31 cellular contexts compared by ENCODE assay signal in genomic region chr16:84268661-84269060, GRCh38. TPM values are rescaled to one million over a fixed set of nuclear protein-coding genes. Genes with fewer than 3 reads are reported as not detected.
DNase-seq lines count a peak whose midpoint lies in the region; ATAC-seq and TF ChIP-seq lines count a peak whose summit lies in the region.
"Had no signal": no experiment of that assay in that cellular context is flagged by ENCODE, and none has a peak within 500 bp of the region (broad histone marks: within the 10 kb centered on the region; RNA-seq: fewer than 3 reads in every experiment).

No MANE protein-coding gene starts in this region.

- TF ChIP-seq CTCF in HEK293 (tag by site-specific recombination; IDR thresholded peaks at IDR 0.05) = no peak

- CTCF ChIA-PET in HEK293 (lab: Yijun Ruan, JAX) = interaction anchor here (0.5 to 1.1 kb wide), 2 partner anchors 9 to 22 kb away, joined by 5 to 8 read pairs; no protein-coding TSS in a partner anchor

- ATAC-seq in left lobe of liver = no peak
- ATAC-seq in GM18867 (IDR thresholded peaks at IDR 0.05; ENCODE audit: unreplicated experiment) = no peak
- no peak for ATAC-seq in GM18498 (IDR thresholded peaks at IDR 0.05; ENCODE audit: unreplicated experiment)
- ATAC-seq: activated naive CD8-positive, alpha-beta T cell treated with anti-CD3 and anti-CD28 coated beads, Interleukin-2, amount 50 U/mL, for 24 hours; activated T-cell treated with anti-CD3 and anti-CD28 coated beads, Interleukin-2, amount 50 U/mL, for 4 hours; mucosa of descending colon; natural killer cell treated with Interleukin-12 subunit alpha and Interleukin-12 subunit beta and Interleukin-15 and Interleukin-18, amount 100 ng/mL, for 72 hours; WTC11 had no signal

- POLR2A ChIA-PET in HEK293 (lab: Yijun Ruan, JAX) = no interaction called here

- peak; percentile 17 for DNase-seq in DMS53 (lab: John Stamatoyannopoulos, UW)
- DNase-seq in DMS53 treated with DMSO at 0.1 percent for 48 hours (lab: John Stamatoyannopoulos, UW; ENCODE audit: unreplicated experiment) = no peak
- DNase-seq in NCI-H69 (lab: John Stamatoyannopoulos, UW) = peak; percentile 62
- DNase-seq in left kidney (ENCODE audit: low read depth, low spot score) = peak; percentile 96
- no peak for DNase-seq in left lobe of liver (ENCODE audit: low spot score)
- DNase-seq: 8988T; activated CD4-positive, alpha-beta T cell treated with anti-CD3 and anti-CD28 coated beads, Interleukin-2, amount 50 U/mL, for 1 hour; activated gamma-delta T cell treated with Interleukin-2 at 50 U/mL for 16 hours; activated naive CD8-positive, alpha-beta T cell treated with anti-CD3 and anti-CD28 coated beads, Interleukin-2, amount 50 U/mL, for 24 hours; activated T-cell treated with anti-CD3 and anti-CD28 coated beads, Interleukin-2, amount 50 U/mL, for 4 hours; CD4-positive, CD25-positive, alpha-beta regulatory T cell; dermis blood vessel endothelial cell; GDM1; islet precursor cell; mucosa of descending colon; NCI-H1105; NCI-H226; ovary; stimulated activated CD4-positive, alpha-beta T cell treated with anti-CD3 and anti-CD28 coated beads, Interleukin-2, amount 100 ng/mL, for 24 hours had no signal

- H3K4me3 ChIP-seq in HEK293 (ENCODE audit: low read depth, low read length) = no peak overlapping the region
- H3K4me3 ChIP-seq: lung, mucosa of descending colon, ovary, right atrium auricular region, SJCRH30, tibial nerve had no signal

- no peaks in the 10 kb centered on the region for H3K9me3 ChIP-seq in HEK293 (ENCODE audit: control insufficient read depth, insufficient read depth, low read depth, low read length)
- H3K9me3 ChIP-seq: mucosa of descending colon, ovary, right atrium auricular region, SJCRH30, tibial nerve had no signal

- no peak overlapping the region for H3K27ac ChIP-seq in HEK293 (ENCODE audit: extremely low read depth, low read depth, low read length)
- H3K27ac ChIP-seq: ovary, right atrium auricular region, SJCRH30, tibial nerve had no signal

- H3K36me3 ChIP-seq in HEK293 (ENCODE audit: control insufficient read depth in 2 of 2, insufficient read depth in 1 of 2, low read length in 2 of 2) = no peaks in the 10 kb centered on the region
- H3K36me3 ChIP-seq: ovary, right atrium auricular region, SJCRH30, tibial nerve had no signal

- H3K4me1 ChIP-seq in HEK293 (ENCODE audit: control insufficient read depth, insufficient read depth, low read length) = no peaks in the 10 kb centered on the region
- H3K4me1 ChIP-seq: right atrium auricular region, SJCRH30, tibial nerve had no signal

TF ChIP-seq in HEK293, 187 proteins besides CTCF, POLR2A, EP300 and RAD21:
- TF ChIP-seq FEZF1 (tag by site-specific recombination; IDR thresholded peaks at IDR 0.05) (peak; percentile 48; the same call in 1 of the 2 replicates), GFI1B (tag by site-specific recombination; IDR thresholded peaks at IDR 0.05) (no peak)

RNA-seq across cellular contexts. Expression of gene WFDC1, which starts 26.0 kb away (rescaled TPM):
- total RNA-seq in left lobe of liver = 1.4 TPM
- total RNA-seq: activated T-cell treated with anti-CD3 and anti-CD28 coated beads, Interleukin-2, amount 50 U/mL, for 4 hours; CD4-positive, CD25-positive, alpha-beta regulatory T cell; dermis blood vessel endothelial cell; glomerular endothelial cell; HT-29; natural killer cell treated with Interleukin-12 subunit alpha and Interleukin-12 subunit beta and Interleukin-15 and Interleukin-18, amount 100 ng/mL, for 72 hours had no signal

RNA-seq across cellular contexts. Expression of gene KCNG4, which starts 28.8 kb away (rescaled TPM):
- not detected for total RNA-seq in left lobe of liver
- total RNA-seq: activated T-cell treated with anti-CD3 and anti-CD28 coated beads, Interleukin-2, amount 50 U/mL, for 4 hours; CD4-positive, CD25-positive, alpha-beta regulatory T cell; dermis blood vessel endothelial cell; fibroblast of lung; glomerular endothelial cell; HT-29; lung; mucosa of descending colon; natural killer cell treated with Interleukin-12 subunit alpha and Interleukin-12 subunit beta and Interleukin-15 and Interleukin-18, amount 100 ng/mL, for 72 hours; ovary; right atrium auricular region; WTC11 had no signal

Comparison
In these comparisons a context has a peak if more than half of its experiments do, and no peak if none do; other contexts are left out.
1. DNase-seq: peak in DMS53 (single experiment), NCI-H69 (single experiment) and left kidney (single experiment); none in DMS53 treated with DMSO at 0.1 percent for 48 hours (single experiment) and left lobe of liver (single experiment).